Comparison of ENCODE assay signal across 1 cellular context in the genomic region with DNA sequence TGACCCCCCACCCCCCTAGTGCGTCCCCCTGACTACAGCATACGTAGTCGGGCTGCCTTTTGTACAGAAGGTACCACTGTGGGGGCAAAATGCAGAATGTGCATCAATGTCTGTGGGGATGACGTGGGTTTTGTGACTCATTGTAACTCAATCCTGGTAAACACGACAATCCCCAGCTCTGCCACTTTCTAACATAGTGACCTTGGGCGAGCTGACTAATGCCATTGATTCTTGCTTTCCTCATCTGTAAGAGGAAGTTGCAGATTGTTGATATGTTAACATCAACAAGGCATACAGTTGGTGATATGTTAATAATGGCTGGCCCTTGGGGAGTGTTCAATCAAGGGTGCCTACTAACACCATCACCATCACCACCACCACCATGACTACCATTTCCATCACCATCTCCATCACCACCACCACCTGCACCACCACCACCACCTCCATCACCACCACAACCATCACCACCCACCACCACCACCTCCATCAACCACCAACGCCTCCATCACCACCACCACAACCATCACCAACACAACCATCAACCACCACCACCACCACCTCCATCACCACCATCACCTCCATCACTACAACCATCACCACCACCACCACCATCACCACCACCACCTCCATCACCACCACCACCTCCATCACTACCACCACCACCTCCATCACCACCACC.
TF ChIP-seq lines count a peak whose summit lies in the region.

No MANE protein-coding gene starts in this region.

TF ChIP-seq in SK-N-SH, 30 proteins besides CTCF, POLR2A, EP300 and RAD21 (continued from another document):
- TF ChIP-seq USF2 (IDR thresholded peaks at IDR 0.05; ENCODE audit: borderline replicate concordance, low read depth, low read length): no peak
- no peak for TF ChIP-seq ZBTB33 (IDR thresholded peaks at IDR 0.05; ENCODE audit: borderline replicate concordance, low read depth)
